In genomic region chr13:42997381-42997780, GRCh38 we compare ENCODE assay signal across 11 cellular contexts. TPM values are rescaled to one million over a fixed set of nuclear protein-coding genes. Genes with fewer than 3 reads are reported as not detected.
DNase-seq lines count a peak whose midpoint lies in the region; ATAC-seq, FAIRE-seq and TF ChIP-seq lines count a peak whose summit lies in the region.
"Had no signal": no experiment of that assay in that cellular context is flagged by ENCODE, and none has a peak within 500 bp of the region (broad histone marks: within the 10 kb centered on the region; RNA-seq: fewer than 3 reads in every experiment).

No MANE protein-coding gene starts in this region.

- 78% methylated on average over 2 of the region's 2 CpGs for WGBS in A549 (ENCODE audit: missing lambda C conversion rate)
- WGBS in upper lobe of left lung, 2 donors, result 72% methylated on average over 2 of the region's 2 CpGs

- CTCF ChIA-PET in A549 (lab: Yijun Ruan, JAX), result interaction anchor here (1.4 to 1.6 kb wide), 2 partner anchors 10 to 28 kb away, joined by 3 to 4 read pairs; no protein-coding TSS in a partner anchor

- H3K36me3 Mint-ChIP-seq in chondrocyte (ENCODE audit: low read depth), result no peaks in the 10 kb centered on the region

- no peak for FAIRE-seq in A549 (lab: Jason Lieb, UNC)

- peak overlapping the region; percentile 73; the same call in 2 of the 3 replicates for H3K4me2 ChIP-seq in A549
- H3K4me2 ChIP-seq: BLaER1 treated with 17β-estradiol and CSF1 and Interleukin-3, amounts not matched to agents 10 nM and 100 nM had no signal

- H3K4me3 Mint-ChIP-seq in chondrocyte (ENCODE audit: unreplicated experiment), result no peak overlapping the region
- H3K4me3 Mint-ChIP-seq: nephron progenitor cell had no signal

- H3K4me1 ChIP-seq in A549 (peaks cover 18% of the 10 kb centered on the region), upper lobe of left lung (peaks cover 0 to 7% (median 0%) of the 10 kb centered on the region in 4 donors)

- H3K4me3 ChIP-seq in A549, result no peak overlapping the region
- no peak overlapping the region for H3K4me3 ChIP-seq in H7 (ENCODE audit: insufficient read depth, low read depth, low read length)
- H3K4me3 ChIP-seq in upper lobe of left lung, result no peak overlapping the region
- H3K4me3 ChIP-seq in foreskin fibroblast (ENCODE audit: low read depth in 1 of 2, low read length in 2 of 2), result no peak overlapping the region
- H3K4me3 ChIP-seq: BLaER1 treated with 17β-estradiol and CSF1 and Interleukin-3, amounts not matched to agents 10 nM and 100 nM had no signal

- peaks cover 1% of the 10 kb centered on the region for H3K27me3 ChIP-seq in H7 (ENCODE audit: control insufficient read depth, insufficient read depth, low read length)
- H3K27me3 ChIP-seq in upper lobe of left lung, result no peaks in the 10 kb centered on the region
- H3K27me3 ChIP-seq: BLaER1 treated with 17β-estradiol and CSF1 and Interleukin-3, amounts not matched to agents 10 nM and 100 nM had no signal

- H3K9me3 ChIP-seq in A549 (no peaks in the 10 kb centered on the region), upper lobe of left lung (no peaks in the 10 kb centered on the region)

- no peak for TF ChIP-seq CTCF in A549 (IDR thresholded peaks at IDR 0.05)
- no peak for TF ChIP-seq CTCF in chondrocyte (IDR thresholded peaks at IDR 0.05)
- TF ChIP-seq CTCF in upper lobe of left lung (IDR thresholded peaks at IDR 0.05), result no peak
- TF ChIP-seq CTCF in foreskin fibroblast (IDR thresholded peaks at IDR 0.05; ENCODE audit: low read depth, low read length), result no peak

- no peak for TF ChIP-seq RAD21 in A549 (conservative IDR thresholded peaks at IDR 0.05 in 1 of 2, IDR thresholded peaks at IDR 0.05 in 1 of 2)

- ATAC-seq in A549, result no peak
- ATAC-seq in GM18868 (IDR thresholded peaks at IDR 0.05; ENCODE audit: unreplicated experiment), result peak; percentile 76
- peak; percentile 63 for ATAC-seq in HG03378 (IDR thresholded peaks at IDR 0.05; ENCODE audit: unreplicated experiment)
- no peak for ATAC-seq in upper lobe of left lung (ENCODE audit: low FRiP score in 2 of 2)

- no peak for TF ChIP-seq POLR2A in A549 (IDR thresholded peaks at IDR 0.05; ENCODE audit: low read length)
- no peak for TF ChIP-seq POLR2A in upper lobe of left lung (IDR thresholded peaks at IDR 0.05)

- H3K36me3 ChIP-seq in H7 (replicated peaks; ENCODE audit: control insufficient read depth, insufficient read depth, low read length) (no peaks in the 10 kb centered on the region), upper lobe of left lung (no peaks in the 10 kb centered on the region)
- H3K36me3 ChIP-seq: BLaER1 treated with 17β-estradiol and CSF1 and Interleukin-3, amounts not matched to agents 10 nM and 100 nM had no signal

- POLR2A ChIA-PET in A549 (lab: Yijun Ruan, JAX), result no interaction called here

- H3K27me3 Mint-ChIP-seq in chondrocyte (ENCODE audit: low read depth), result no peaks in the 10 kb centered on the region

- H3K27ac ChIP-seq in A549, result peak overlapping the region; percentile 76 to 78; a peak in 5 of 6 replicates
- no peak overlapping the region for H3K27ac ChIP-seq in upper lobe of left lung
- H3K27ac ChIP-seq: BLaER1 treated with 17β-estradiol and CSF1 and Interleukin-3, amounts not matched to agents 10 nM and 100 nM had no signal

- no peak for DNase-seq in A549 (ENCODE audit: low read depth in 1 of 2, low spot score in 1 of 2)
- DNase-seq in chondrocyte (ENCODE audit: low spot score), result no peak
- no peak for DNase-seq in H7
- DNase-seq in UCSD-AML1 (lab: John Stamatoyannopoulos, UW; ENCODE audit: unreplicated experiment), result no peak
- DNase-seq in upper lobe of left lung, result no peak
- DNase-seq in foreskin fibroblast, result no peak
- DNase-seq: nephron progenitor cell; stimulated activated CD4-positive, alpha-beta T cell treated with anti-CD3 and anti-CD28 coated beads, Interleukin-4, amount 100 ng/mL, for 4 hours had no signal

- peaks cover 34% of the 10 kb centered on the region for H3K4me1 Mint-ChIP-seq in chondrocyte (ENCODE audit: low read depth)

- TF ChIP-seq EP300 in A549 (IDR thresholded peaks at IDR 0.05) (no peak), upper lobe of left lung (IDR thresholded peaks at IDR 0.05) (no peak)

- peaks cover 7% of the 10 kb centered on the region for H3K9me3 Mint-ChIP-seq in chondrocyte (ENCODE audit: low read depth)
- H3K9me3 Mint-ChIP-seq: nephron progenitor cell had no signal

- peak overlapping the region; percentile 59 for H3K27ac Mint-ChIP-seq in chondrocyte (ENCODE audit: unreplicated experiment)
- H3K27ac Mint-ChIP-seq: nephron progenitor cell had no signal

TF ChIP-seq in A549, 52 proteins besides CTCF, POLR2A, EP300 and RAD21:
- no peak for TF ChIP-seq BCL3 (IDR thresholded peaks at IDR 0.05)

RNA-seq across cellular contexts. Expression of gene EPSTI1, which starts 5.3 kb away (rescaled TPM):
- polyA plus RNA-seq in A549 (2011; rRNA removed) (0.08 and 0.10 TPM in 2 replicates), A549 (2017; fragmentation: RNase III; extraction: RNeasy Plus Mini Kit Qiagen cat#74134 plus additional on column Dnase treatment) (0.05 to 0.07 TPM in 2 of 3 replicates, not detected in the other)
- polyA plus RNA-seq in A549 (2012; cell fraction: cytosol; rRNA removed), result 0.04 TPM in 1 of 2 replicates, not detected in the other
- 0.01 TPM in 1 of 2 replicates, not detected in the other for polyA plus RNA-seq in A549 (2012; cell fraction: nucleus; rRNA removed)
- not detected in 2 replicates for polyA minus RNA-seq in A549 (2011; rRNA and poly(A)+ RNA removed)
- total RNA-seq in chondrocyte (2.1 to 3.8 TPM (median 2.8 TPM) in 3 replicates), upper lobe of left lung (10 to 100 TPM; 10.2 to 61.8 (median 24.0) TPM)
- 1.1 and 1.3 TPM in 2 replicates for total RNA-seq in H7 (2014; rRNA removed; shearing (Covaris generic))

RNA-seq across cellular contexts. Expression of gene DNAJC15, which starts 26.0 kb away (rescaled TPM):
- polyA plus RNA-seq in A549 (2011; rRNA removed) (0.04 and 0.05 TPM in 2 replicates), A549 (2017; fragmentation: RNase III; extraction: RNeasy Plus Mini Kit Qiagen cat#74134 plus additional on column Dnase treatment) (0.01 to 0.03 TPM in 2 of 3 replicates, not detected in the other)
- not detected in 2 replicates for polyA plus RNA-seq in A549 (2012; cell fraction: cytosol; rRNA removed)
- not detected in 2 replicates for polyA plus RNA-seq in A549 (2012; cell fraction: nucleus; rRNA removed)
- not detected in 2 replicates for polyA minus RNA-seq in A549 (2011; rRNA and poly(A)+ RNA removed)
- total RNA-seq in chondrocyte (18.0 to 24.3 TPM (median 21.6 TPM) in 3 replicates), upper lobe of left lung (10 to 100 TPM in 3 of 6 donors, 1 to 10 TPM in 3; 3.1 to 19.3 (median 9.0) TPM)
- total RNA-seq in H7 (2014; rRNA removed; shearing (Covaris generic)), result 0.33 and 0.45 TPM in 2 replicates

Comparison
In these comparisons a context has a peak if more than half of its experiments do, and no peak if none do; other contexts are left out.
1. ATAC-seq: peak in GM18868 (single experiment) and HG03378 (single experiment); none in A549 (0 of 2) and upper lobe of left lung (0 of 2).
2. H3K27ac ChIP-seq: peak in A549 (2 of 2); none in upper lobe of left lung (0 of 4).